Comparison of ENCODE assay signal across 15 cellular contexts in the genomic region with DNA sequence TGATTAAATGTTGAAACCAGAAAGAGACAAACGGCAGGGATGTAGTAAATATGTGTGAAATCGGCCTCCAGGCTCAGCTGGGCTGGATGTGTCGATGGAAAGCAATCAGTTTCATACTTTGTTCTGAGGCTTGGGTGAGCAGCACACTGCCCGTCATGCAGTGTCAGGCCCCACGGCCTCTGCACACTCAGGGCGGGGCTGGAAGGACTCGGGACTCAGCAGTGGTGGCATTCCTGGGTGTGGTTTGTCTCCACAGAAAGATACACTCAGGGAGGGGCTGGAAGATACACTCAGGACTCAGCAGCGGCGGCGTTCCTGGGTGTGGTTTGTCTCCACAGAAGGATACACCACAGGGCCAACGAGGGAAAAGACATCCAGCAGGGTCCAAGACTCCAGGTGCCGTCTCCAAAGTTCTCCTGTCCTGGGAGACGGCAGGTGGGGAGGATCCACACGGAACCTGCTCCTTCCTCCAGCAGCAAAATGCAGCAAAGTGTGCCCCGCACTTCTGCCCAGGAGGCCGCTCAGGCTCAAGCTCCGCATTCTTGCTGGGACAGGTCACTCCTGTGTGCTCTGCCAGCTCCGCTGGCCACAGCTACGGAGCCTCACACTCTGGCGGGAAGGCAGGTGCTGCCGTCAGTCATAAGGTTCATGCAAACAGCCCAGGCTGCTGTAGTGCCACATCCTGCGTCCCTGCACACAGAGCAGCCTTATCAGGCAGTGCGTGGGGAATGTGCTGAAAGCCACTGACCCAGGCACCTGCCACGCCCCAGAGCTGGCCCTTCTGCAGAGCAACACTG. TPM values are rescaled to one million over a fixed set of nuclear protein-coding genes. Genes with fewer than 3 reads are reported as not detected.
DNase-seq lines count a peak whose midpoint lies in the region; ATAC-seq, FAIRE-seq and TF ChIP-seq lines count a peak whose summit lies in the region.
"Had no signal": no experiment of that assay in that cellular context is flagged by ENCODE, and none has a peak within 500 bp of the region (broad histone marks: within the 10 kb centered on the region; RNA-seq: fewer than 3 reads in every experiment).

No MANE protein-coding gene starts in this region.

- H3K27me3 ChIP-seq in MG63 (no peaks in the 10 kb centered on the region), heart left ventricle (peaks cover 0 to 6% (median 0%) of the 10 kb centered on the region in 9 donors)
- H3K27me3 ChIP-seq: ascending aorta had no signal

- ATAC-seq in heart left ventricle = peak in 3 of 4 donors; percentile 77 to 98 (median 91)
- ATAC-seq in HG02759 (IDR thresholded peaks at IDR 0.05; ENCODE audit: unreplicated experiment) = no peak
- ATAC-seq in HG02981 (IDR thresholded peaks at IDR 0.05; ENCODE audit: unreplicated experiment) = no peak

- FAIRE-seq in GM19239 (lab: Jason Lieb, UNC) = no peak
- FAIRE-seq: GM12891, keratinocyte had no signal

- intact Hi-C loops in heart left ventricle (cut with DNase I) = no loop called here

- H3K27ac ChIP-seq in heart left ventricle = peak overlapping the region in 2 of 12 donors; percentile 11 to 51
- H3K27ac ChIP-seq: ascending aorta had no signal

- DNase-seq in A172 (ENCODE audit: low spot score) (peak; percentile 78), MG63 (peak; percentile 51), heart left ventricle (peak in 2 of 5 donors; percentile 47 to 58), myocyte (ENCODE audit: low read depth) (peak; percentile 91), GM19239 (ENCODE audit: insufficient read length, low spot score) (no peak), NCI-H2081 (lab: John Stamatoyannopoulos, UW) (no peak)
- DNase-seq: activated naive CD4-positive, alpha-beta T cell; NCI-H1105; NCI-H2227 treated with DMSO at 0.1 percent for 48 hours; SIG-M5 had no signal

- 35 to 49% (median 44%) methylated on average over 18 to 24 of the region's 24 CpGs for WGBS in heart left ventricle, 4 donors

- H3K9me3 ChIP-seq in MG63 = peaks cover 5% of the 10 kb centered on the region
- H3K9me3 ChIP-seq in heart left ventricle = peaks cover 0 to 28% (median 19%) of the 10 kb centered on the region in 12 donors

- peaks cover 0 to 11% (median 0%) of the 10 kb centered on the region in 12 donors for H3K4me1 ChIP-seq in heart left ventricle
- H3K4me1 ChIP-seq: ascending aorta had no signal

- no peak for TF ChIP-seq CTCF in heart left ventricle (IDR thresholded peaks at IDR 0.05)

- TF ChIP-seq POLR2A in heart left ventricle (IDR thresholded peaks at IDR 0.05) = no peak

- no peak overlapping the region for H3K4me3 ChIP-seq in MG63
- no peak overlapping the region for H3K4me3 ChIP-seq in heart left ventricle
- H3K4me3 ChIP-seq: ascending aorta had no signal

- H3K36me3 ChIP-seq in MG63 (no peaks in the 10 kb centered on the region), heart left ventricle (no peaks in the 10 kb centered on the region)
- H3K36me3 ChIP-seq: ascending aorta had no signal

RNA-seq across cellular contexts. Expression of gene ADGRA1, which starts 22.2 kb away (rescaled TPM):
- 0.24 and 0.43 TPM in 2 replicates for total RNA-seq in A172 (2014; rRNA removed; shearing (Covaris generic))
- not detected in 2 replicates for total RNA-seq in MG63 (2014; rRNA removed; shearing (Covaris generic); ENCODE audit: low replicate concordance)
- total RNA-seq in heart left ventricle (under 1 TPM in 2 of 9 donors, not detected in 7; 0.13 to 0.19 TPM), myocyte (3.6 and 16.8 TPM in 2 replicates)
- polyA plus RNA-seq in heart left ventricle = under 1 TPM in 1 of 2 donors, not detected in 1; 0.03 TPM
- polyA plus RNA-seq in myocyte (2012) = 5.5 TPM
- total RNA-seq: ascending aorta had no signal
- polyA plus RNA-seq: keratinocyte had no signal

RNA-seq across cellular contexts. Expression of gene KNDC1, which starts 50.1 kb away (rescaled TPM):
- 2.2 and 3.2 TPM in 2 replicates for total RNA-seq in A172 (2014; rRNA removed; shearing (Covaris generic))
- 0.92 and 1.5 TPM in 2 replicates for total RNA-seq in MG63 (2014; rRNA removed; shearing (Covaris generic); ENCODE audit: low replicate concordance)
- total RNA-seq in heart left ventricle = 1 to 10 TPM in 1 of 9 donors, under 1 TPM in 6, not detected in 2; 0.05 to 2.9 (median 0.13) TPM
- polyA plus RNA-seq in heart left ventricle = under 1 TPM in 1 of 2 donors, not detected in 1; 0.04 TPM
- not detected in 2 replicates for total RNA-seq in myocyte
- polyA plus RNA-seq in myocyte (2012) = 0.05 TPM

Comparison
In these comparisons a context has a peak if more than half of its experiments do, and no peak if none do; other contexts are left out.
1. DNase-seq: peak in A172 (single experiment), MG63 (single experiment) and myocyte (single experiment); none in GM19239 (single experiment) and NCI-H2081 (0 of 2).
2. ATAC-seq: peak in heart left ventricle (3 of 4); none in HG02759 (single experiment) and HG02981 (single experiment).